ENCODE assay signal across 7 cellular contexts in genomic region chr12:124167141-124167540, GRCh38.
"Had no signal": no experiment of that assay in that cellular context is flagged by ENCODE, and none has a peak within 500 bp of the region (broad histone marks: within the 10 kb centered on the region; RNA-seq: fewer than 3 reads in every experiment).

No MANE protein-coding gene starts in this region.

- ATAC-seq: HepG2, K562 had no signal

- H3K27ac ChIP-seq: HL-60 had no signal

- H3K4me3 ChIP-seq: K562 had no signal

- DNase-seq: IMR-90, KBM-7, KG1 had no signal

- FAIRE-seq: HepG2, HTR-8/SVneo had no signal
